Comparison of ENCODE assay signal across 9 cellular contexts in the genomic region with DNA sequence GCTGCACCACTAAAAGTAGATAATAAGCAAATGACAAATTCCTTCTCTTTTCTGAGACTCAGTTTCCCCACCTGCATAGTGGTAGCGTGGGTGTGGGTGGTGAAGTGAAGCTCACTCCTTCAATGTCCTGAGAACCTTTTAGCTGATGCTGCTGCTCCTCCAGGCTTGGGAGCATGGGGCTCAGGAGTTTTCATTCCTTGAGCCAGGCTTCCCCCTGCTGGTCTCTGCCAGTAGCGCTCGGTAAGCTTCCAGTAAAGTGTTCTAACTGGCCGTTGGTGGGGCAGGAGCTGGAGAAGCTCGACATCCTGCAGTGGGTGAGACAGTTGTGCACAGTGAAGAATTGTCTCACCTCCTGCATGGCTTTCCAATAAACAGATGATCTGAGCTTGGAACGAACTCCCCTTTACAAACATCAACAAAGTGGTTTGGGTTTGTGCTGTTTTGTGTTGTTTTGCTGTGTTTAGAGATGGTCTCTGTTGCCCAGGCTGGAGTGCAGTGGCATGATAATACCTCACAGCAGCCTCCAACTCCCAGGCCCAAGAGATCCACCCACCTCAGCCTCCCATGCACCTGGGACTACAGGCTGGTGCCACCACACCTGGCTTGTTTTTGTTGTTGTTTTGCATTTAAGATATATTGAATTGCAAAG. TPM values are rescaled to one million over a fixed set of nuclear protein-coding genes. Genes with fewer than 3 reads are reported as not detected.
A peak's percentile ranks its signal among the peaks of the same experiment; 100 is the strongest.
DNase-seq lines count a peak whose midpoint lies in the region; ATAC-seq and TF ChIP-seq lines count a peak whose summit lies in the region.
"Had no signal": no experiment of that assay in that cellular context is flagged by ENCODE, and none has a peak within 500 bp of the region (broad histone marks: within the 10 kb centered on the region; RNA-seq: fewer than 3 reads in every experiment).

No MANE protein-coding gene starts in this region.

- H3K4me1 Mint-ChIP-seq in memory B cell = peaks cover 2% of the 10 kb centered on the region

- no peak overlapping the region for H3K4me3 Mint-ChIP-seq in memory B cell
- H3K4me3 Mint-ChIP-seq: activated naive CD4-positive, alpha-beta T cell treated with anti-CD3 and anti-CD28 coated beads, Interleukin-2, amount 50 U/mL, for 24 hours had no signal

- H3K36me3 Mint-ChIP-seq in memory B cell = no peaks in the 10 kb centered on the region
- H3K36me3 Mint-ChIP-seq: activated naive CD4-positive, alpha-beta T cell treated with anti-CD3 and anti-CD28 coated beads, Interleukin-2, amount 50 U/mL, for 24 hours had no signal

- H3K27me3 Mint-ChIP-seq in memory B cell = no peaks in the 10 kb centered on the region
- H3K27me3 Mint-ChIP-seq: activated naive CD4-positive, alpha-beta T cell treated with anti-CD3 and anti-CD28 coated beads, Interleukin-2, amount 50 U/mL, for 24 hours had no signal

- no peaks in the 10 kb centered on the region for H3K9me3 Mint-ChIP-seq in memory B cell
- H3K9me3 Mint-ChIP-seq: activated naive CD4-positive, alpha-beta T cell treated with anti-CD3 and anti-CD28 coated beads, Interleukin-2, amount 50 U/mL, for 24 hours had no signal

- H3K27me3 ChIP-seq in dorsolateral prefrontal cortex = no peaks in the 10 kb centered on the region

- no peak overlapping the region for H3K27ac Mint-ChIP-seq in memory B cell
- H3K27ac Mint-ChIP-seq: activated naive CD4-positive, alpha-beta T cell treated with anti-CD3 and anti-CD28 coated beads, Interleukin-2, amount 50 U/mL, for 24 hours had no signal

- H3K4me3 ChIP-seq in dorsolateral prefrontal cortex = no peak overlapping the region

- TF ChIP-seq CTCF in dorsolateral prefrontal cortex (IDR thresholded peaks at IDR 0.05 in 54 of 56, conservative IDR thresholded peaks at IDR 0.05 in 2 of 56; ENCODE audit: low read depth in 1 of 56, partially characterized antibody in 56 of 56) = peak; percentile 62 to 93 (median 88)

- intact Hi-C loops in dorsolateral prefrontal cortex (cut with DNase I) = loop anchor here (1.0 to 5.0 kb wide), 2 partner anchors 150 to 205 kb away; a partner anchor contains a TSS

- DNase-seq in CMK (ENCODE audit: low read depth) (peak; percentile 32), NCI-H69 (lab: John Stamatoyannopoulos, UW) (peak; percentile 74), dorsolateral prefrontal cortex (peak; percentile 67 to 90 (median 84)), memory B cell (ENCODE audit: low spot score in 2 of 2) (peak; percentile 56 to 66)
- DNase-seq in activated CD4-positive, alpha-beta T cell treated with anti-CD3 and anti-CD28 coated beads, Interleukin-2, amount 50 U/mL, for 24 hours (ENCODE audit: low read depth in 1 of 2, low spot score in 1 of 2) = peak; percentile 47 to 54
- peak; percentile 22 for DNase-seq in stimulated activated CD8-positive, alpha-beta memory T cell treated with anti-CD3 and anti-CD28 coated beads, Interleukin-2, amount 100 ng/mL, for 1 hour (ENCODE audit: low read depth in 2 of 2)

- ATAC-seq in GM19395 (IDR thresholded peaks at IDR 0.05; ENCODE audit: unreplicated experiment) (peak; percentile 97), HG03442 (IDR thresholded peaks at IDR 0.05; ENCODE audit: unreplicated experiment) (peak; percentile 96), memory B cell (ENCODE audit: low read depth) (peak; percentile 96)

- H3K27ac ChIP-seq in dorsolateral prefrontal cortex = no peak overlapping the region

RNA-seq across cellular contexts. Expression of a gene that starts 34.6 kb away (rescaled TPM):
- 100 to 1,000 TPM; 118 to 878 (median 329) TPM for total RNA-seq in dorsolateral prefrontal cortex

Comparison
In these comparisons a context has a peak if more than half of its experiments do, and no peak if none do; other contexts are left out.
1. DNase-seq: peak in every context shown above with its lines; median percentile 84 in dorsolateral prefrontal cortex; 74 in NCI-H69; 61 in memory B cell; 50 in activated CD4-positive, alpha-beta T cell treated with anti-CD3 and anti-CD28 coated beads, Interleukin-2, amount 50 U/mL, for 24 hours; 32 in CMK; 22 in stimulated activated CD8-positive, alpha-beta memory T cell treated with anti-CD3 and anti-CD28 coated beads, Interleukin-2, amount 100 ng/mL, for 1 hour.